In genomic region chr9:36433386-36433785, GRCh38 we compare ENCODE assay signal across 22 cellular contexts.
"Had no signal": no experiment of that assay in that cellular context is flagged by ENCODE, and none has a peak within 500 bp of the region (broad histone marks: within the 10 kb centered on the region; RNA-seq: fewer than 3 reads in every experiment).

No MANE protein-coding gene starts in this region.

- H3K36me3 ChIP-seq: gastrocnemius medialis had no signal

- H3K4me3 ChIP-seq: dorsolateral prefrontal cortex, esophagus muscularis mucosa, gastrocnemius medialis, heart right ventricle, left ventricle myocardium inferior, lower lobe of right lung, smooth muscle cell, testis, tibial nerve had no signal

- DNase-seq: cortex of kidney; dorsolateral prefrontal cortex; effector CD8-positive, alpha-beta T cell; gastrocnemius medialis; heart right ventricle; hypothalamus; left ventricle myocardium inferior; lower lobe of right lung; natural killer cell; posterior cingulate gyrus; right cardiac atrium; stimulated activated CD4-positive, alpha-beta T cell treated with anti-CD3 and anti-CD28 coated beads, Interleukin-4, amount 100 ng/mL, for 1 hour; testis had no signal

- H3K9me3 Mint-ChIP-seq: memory B cell; mesothelial cell of epicardium; natural killer cell; neural crest cell; stimulated activated memory B cell treated with anti-CD40 and anti-IgM and Interleukin-4, amounts not matched to agents 10 μg/mL and 1 μg/mL and 100 μg/mL, for 72 hours; stimulated activated naive CD8-positive, alpha-beta T cell treated with anti-CD3 and anti-CD28 coated beads, Interleukin-15, Interleukin-2, amounts not matched to agents 100 ng/mL and 50 ng/mL, for 24 hours had no signal

- H3K27me3 Mint-ChIP-seq: memory B cell; stimulated activated memory B cell treated with anti-CD40 and anti-IgM and Interleukin-4, amounts not matched to agents 10 μg/mL and 1 μg/mL and 100 μg/mL, for 72 hours; stimulated activated naive CD8-positive, alpha-beta T cell treated with anti-CD3 and anti-CD28 coated beads, Interleukin-15, Interleukin-2, amounts not matched to agents 100 ng/mL and 50 ng/mL, for 24 hours had no signal

- ATAC-seq: gastrocnemius medialis; heart right ventricle; lower lobe of right lung; natural killer cell; right cardiac atrium; stimulated activated memory B cell treated with anti-CD40 and anti-IgM and Interleukin-4, amounts not matched to agents 10 μg/mL and 1 μg/mL and 100 μg/mL, for 72 hours had no signal

- H3K4me3 Mint-ChIP-seq: memory B cell; mesothelial cell of epicardium; natural killer cell; neural crest cell; stimulated activated memory B cell treated with anti-CD40 and anti-IgM and Interleukin-4, amounts not matched to agents 10 μg/mL and 1 μg/mL and 100 μg/mL, for 72 hours; stimulated activated naive CD8-positive, alpha-beta T cell treated with anti-CD3 and anti-CD28 coated beads, Interleukin-15, Interleukin-2, amounts not matched to agents 100 ng/mL and 50 ng/mL, for 24 hours had no signal

- H3K27me3 ChIP-seq: dorsolateral prefrontal cortex, esophagus muscularis mucosa, gastrocnemius medialis, heart right ventricle, testis, tibial nerve had no signal

- H3K27ac Mint-ChIP-seq: memory B cell; mesothelial cell of epicardium; natural killer cell; stimulated activated memory B cell treated with anti-CD40 and anti-IgM and Interleukin-4, amounts not matched to agents 10 μg/mL and 1 μg/mL and 100 μg/mL, for 72 hours; stimulated activated naive CD8-positive, alpha-beta T cell treated with anti-CD3 and anti-CD28 coated beads, Interleukin-15, Interleukin-2, amounts not matched to agents 100 ng/mL and 50 ng/mL, for 24 hours had no signal

- H3K36me3 Mint-ChIP-seq: natural killer cell had no signal

- FAIRE-seq: keratinocyte had no signal
